ENCODE assay signal across 8 cellular contexts in genomic region chr2:241636983-241637232, GRCh38. TPM values are rescaled to one million over a fixed set of nuclear protein-coding genes. Genes with fewer than 3 reads are reported as not detected.
A peak's percentile ranks its signal among the peaks of the same experiment; 100 is the strongest.
DNase-seq lines count a peak whose midpoint lies in the region; ATAC-seq, FAIRE-seq and TF ChIP-seq lines count a peak whose summit lies in the region.

TSS of gene THAP4 (minus strand) at chr2:241637158. CDS start at chr2:241637017, 141 bp downstream.

- peaks cover 22% of the 10 kb centered on the region for H3K4me1 ChIP-seq in Karpas-422 (ENCODE audit: low read length)

- peak within 1 kb of the TSS; percentile 94 for H3K9ac ChIP-seq in Karpas-422 (ENCODE audit: low read length)

- H3K27ac Mint-ChIP-seq in osteocyte (ENCODE audit: unreplicated experiment), result peak within 1 kb of the TSS; percentile 82

- peaks cover 44% of the 10 kb centered on the region for H3K4me1 Mint-ChIP-seq in osteocyte (ENCODE audit: unreplicated experiment)

- no peaks in the 10 kb centered on the region for H3K27me3 Mint-ChIP-seq in osteocyte (ENCODE audit: unreplicated experiment)

- FAIRE-seq in GM12891 (lab: Jason Lieb, UNC), result no peak

- H3K9me3 ChIP-seq in Karpas-422 (ENCODE audit: low read length), result no peaks in the 10 kb centered on the region

- H3K4me3 ChIP-seq in Karpas-422 (ENCODE audit: low read length), result peak within 1 kb of the TSS; percentile 99

- peak within 1 kb of the TSS; percentile 89 for H3K4me3 Mint-ChIP-seq in osteocyte (ENCODE audit: unreplicated experiment)

- no peak for TF ChIP-seq CTCF in osteocyte (IDR thresholded peaks at IDR 0.05)

- TF ChIP-seq POLR2A in GM12891 (IDR thresholded peaks at IDR 0.05; ENCODE audit: low read depth, low read length), result no peak

- H2AFZ ChIP-seq in Karpas-422 (ENCODE audit: low read length), result peak within 1 kb of the TSS; percentile 91

- peak within 1 kb of the TSS; percentile 95 for H3K4me2 ChIP-seq in Karpas-422 (ENCODE audit: low read depth, low read length, poor library complexity, severe bottlenecking)

- peaks cover 4% of the 10 kb centered on the region; the same call in 1 of the 2 replicates for H4K20me1 ChIP-seq in Karpas-422 (ENCODE audit: insufficient read depth, low read depth, low read length)

- H3K27ac ChIP-seq in Karpas-422 (ENCODE audit: low read length), result peak within 1 kb of the TSS; percentile 75

- no peaks in the 10 kb centered on the region for H3K27me3 ChIP-seq in Karpas-422 (ENCODE audit: low read length)

- no peaks in the 10 kb centered on the region for H3K9me3 Mint-ChIP-seq in osteocyte (ENCODE audit: unreplicated experiment)

- peaks cover 15% of the 10 kb centered on the region for H3K36me3 Mint-ChIP-seq in osteocyte (ENCODE audit: unreplicated experiment)

- peaks cover 21% of the 10 kb centered on the region for H3K36me3 ChIP-seq in Karpas-422 (ENCODE audit: insufficient read depth, low read length)

- H3K79me2 ChIP-seq in Karpas-422 (ENCODE audit: low read length), result peaks cover 89% of the 10 kb centered on the region

- peak; percentile 44 for ATAC-seq in GM21825 (IDR thresholded peaks at IDR 0.05; ENCODE audit: unreplicated experiment)

- DNase-seq in GM12891 (ENCODE audit: insufficient read length, low spot score) (peak; percentile 86), Karpas-422 (no peak), activated gamma-delta T cell (lab: John Stamatoyannopoulos, UW) (peak; percentile 65), germinal center (ENCODE audit: low spot score) (peak; percentile 80), osteocyte (ENCODE audit: extremely low spot score, unreplicated experiment) (no peak), SK-N-DZ (ENCODE audit: low spot score) (no peak), Kasumi-1 (lab: John Stamatoyannopoulos, UW) (no peak)

- no peaks in the 10 kb centered on the region for H3K9me2 ChIP-seq in Karpas-422 (replicated peaks; ENCODE audit: insufficient read depth, low read length)

TF ChIP-seq in GM12891, 5 proteins besides CTCF, POLR2A, EP300 and RAD21:
- no peak for TF ChIP-seq POU2F2 (IDR thresholded peaks at IDR 0.05; ENCODE audit: low read depth, low read length)
- no peak for TF ChIP-seq POLR2AphosphoS5 (IDR thresholded peaks at IDR 0.05; ENCODE audit: low read depth, low read length)
- no peak for TF ChIP-seq PAX5 (IDR thresholded peaks at IDR 0.05; ENCODE audit: insufficient read depth, low read length, severe bottlenecking)
- no peak for TF ChIP-seq SPI1 (IDR thresholded peaks at IDR 0.05; ENCODE audit: low read depth, low read length)
- TF ChIP-seq TAF1 (IDR thresholded peaks at IDR 0.05; ENCODE audit: low read depth, low read length), result no peak
TF ChIP-seq in GM12891: peak in this region for 0.

RNA-seq across cellular contexts. Expression of gene THAP4, which starts in this region (rescaled TPM):
- 38.5 TPM for polyA plus RNA-seq in GM12891 (2012; ENCODE audit: low read depth, missing spikeins)
- total RNA-seq in Karpas-422 (2014; rRNA removed; shearing (Covaris generic); ENCODE audit: low replicate concordance), result 45.4 and 107 TPM in 2 replicates
- 51.6 and 52.8 TPM in 2 replicates for total RNA-seq in osteocyte
- polyA plus RNA-seq in SK-N-DZ (2014; cell fraction: cytosol; rRNA removed), result 65.1 and 66.6 TPM in 2 replicates
- 28.6 and 35.8 TPM in 2 replicates for polyA plus RNA-seq in SK-N-DZ (2014; cell fraction: nucleus; rRNA removed)

Comparison
In these comparisons a context has a peak if more than half of its experiments do, and no peak if none do; other contexts are left out.
1. DNase-seq: peak in GM12891 (single experiment), activated gamma-delta T cell (single experiment) and germinal center (single experiment); none in Karpas-422 (single experiment), osteocyte (single experiment), SK-N-DZ (single experiment) and Kasumi-1 (0 of 2).